16 cellular contexts compared by ENCODE assay signal in the genomic region with DNA sequence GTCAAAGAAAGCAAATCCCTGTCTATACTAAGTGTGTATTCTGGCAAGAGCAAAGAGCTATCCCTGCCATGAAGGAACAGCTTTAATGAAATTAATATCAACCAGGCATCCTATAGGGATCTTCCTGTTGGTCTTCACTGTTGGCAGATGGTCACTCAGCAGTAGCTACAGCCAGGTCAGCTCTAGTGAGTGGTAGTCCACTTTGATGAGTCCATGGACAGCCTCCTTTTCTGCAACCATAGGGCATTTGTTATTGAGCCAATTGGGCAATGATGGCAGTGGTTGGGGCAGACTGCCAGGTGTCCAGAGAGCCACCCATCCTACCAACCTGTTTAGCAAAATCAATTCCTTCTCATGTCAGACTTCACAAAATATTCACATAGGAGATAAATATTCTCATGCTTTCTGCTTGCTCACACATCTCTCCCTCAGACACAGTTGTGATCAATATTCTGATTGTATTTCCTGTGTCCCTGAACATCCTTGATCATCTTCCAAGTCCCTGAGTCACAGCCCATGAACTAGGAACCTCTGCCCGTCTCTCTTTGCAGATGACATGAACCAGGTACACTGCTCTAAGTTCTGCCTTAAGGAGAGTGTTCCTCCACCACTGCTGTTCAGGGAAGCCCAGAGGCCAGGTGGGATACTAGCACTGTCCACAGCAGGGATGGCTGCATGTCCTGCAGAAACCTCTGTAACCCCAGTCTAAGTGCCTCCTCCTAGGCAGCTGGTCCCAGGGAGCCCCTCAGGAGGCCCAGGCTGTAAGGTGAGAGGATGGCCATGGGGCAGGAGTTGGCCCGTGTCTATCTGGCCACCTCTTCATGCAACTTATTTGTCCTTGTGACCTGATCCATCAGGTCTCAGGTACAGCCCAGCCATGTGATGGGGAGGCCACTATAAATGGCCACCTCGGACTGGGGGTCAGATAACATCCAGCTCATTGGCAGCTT.
DNase-seq lines count a peak whose midpoint lies in the region; ATAC-seq and TF ChIP-seq lines count a peak whose summit lies in the region.
"Had no signal": no experiment of that assay in that cellular context is flagged by ENCODE, and none has a peak within 500 bp of the region (broad histone marks: within the 10 kb centered on the region; RNA-seq: fewer than 3 reads in every experiment).

No MANE protein-coding gene starts in this region.

- no peaks in the 10 kb centered on the region for H3K36me3 Mint-ChIP-seq in activated naive CD4-positive, alpha-beta T cell treated with anti-CD3 and anti-CD28 coated beads, Interleukin-2, amount 50 U/mL, for 24 hours
- H3K36me3 Mint-ChIP-seq in activated naive CD4-positive, alpha-beta T cell treated with anti-CD3 and anti-CD28 coated beads, Interleukin-2, amount 10 ng/mL, durations not matched to agents 7 days and 5 days: peaks cover 3% of the 10 kb centered on the region
- H3K36me3 Mint-ChIP-seq in T-cell (no peaks in the 10 kb centered on the region), immature natural killer cell (peaks cover 0 to 13% (median 0%) of the 10 kb centered on the region in 3 donors), type B pancreatic cell (no peaks in the 10 kb centered on the region)

- H3K9me3 Mint-ChIP-seq in activated naive CD4-positive, alpha-beta T cell treated with anti-CD3 and anti-CD28 coated beads, Interleukin-2, amount 50 U/mL, for 24 hours: no peaks in the 10 kb centered on the region
- H3K9me3 Mint-ChIP-seq in activated naive CD4-positive, alpha-beta T cell treated with anti-CD3 and anti-CD28 coated beads, Interleukin-2, amount 10 ng/mL, durations not matched to agents 7 days and 5 days: no peaks in the 10 kb centered on the region
- H3K9me3 Mint-ChIP-seq in T-cell (no peaks in the 10 kb centered on the region), immature natural killer cell (peaks cover 0 to 7% (median 0%) of the 10 kb centered on the region in 6 donors), type B pancreatic cell (no peaks in the 10 kb centered on the region)

- peak overlapping the region; percentile 4 for H3K27ac Mint-ChIP-seq in activated naive CD4-positive, alpha-beta T cell treated with anti-CD3 and anti-CD28 coated beads, Interleukin-2, amount 50 U/mL, for 24 hours
- no peak overlapping the region for H3K27ac Mint-ChIP-seq in activated naive CD4-positive, alpha-beta T cell treated with anti-CD3 and anti-CD28 coated beads, Interleukin-2, amount 10 ng/mL, durations not matched to agents 7 days and 5 days
- H3K27ac Mint-ChIP-seq in T-cell: peak overlapping the region; percentile 36 to 57
- H3K27ac Mint-ChIP-seq in immature natural killer cell: peak overlapping the region; percentile 1 to 66 (median 28)
- no peak overlapping the region for H3K27ac Mint-ChIP-seq in type B pancreatic cell

- H3K4me3 Mint-ChIP-seq in activated naive CD4-positive, alpha-beta T cell treated with anti-CD3 and anti-CD28 coated beads, Interleukin-2, amount 50 U/mL, for 24 hours: no peak overlapping the region
- no peak overlapping the region for H3K4me3 Mint-ChIP-seq in activated naive CD4-positive, alpha-beta T cell treated with anti-CD3 and anti-CD28 coated beads, Interleukin-2, amount 10 ng/mL, durations not matched to agents 7 days and 5 days
- H3K4me3 Mint-ChIP-seq in T-cell: no peak overlapping the region
- no peak overlapping the region for H3K4me3 Mint-ChIP-seq in immature natural killer cell
- H3K4me3 Mint-ChIP-seq in type B pancreatic cell: no peak overlapping the region

- TF ChIP-seq CTCF in type B pancreatic cell (conservative IDR thresholded peaks at IDR 0.05): no peak

- no peak for ATAC-seq in T-cell (replicated peaks in 1 of 4)

- POLR2A ChIA-PET in T-cell (lab: Charles Lee): no interaction called here

- no peaks in the 10 kb centered on the region for H3K27me3 Mint-ChIP-seq in activated naive CD4-positive, alpha-beta T cell treated with anti-CD3 and anti-CD28 coated beads, Interleukin-2, amount 50 U/mL, for 24 hours
- H3K27me3 Mint-ChIP-seq in activated naive CD4-positive, alpha-beta T cell treated with anti-CD3 and anti-CD28 coated beads, Interleukin-2, amount 10 ng/mL, durations not matched to agents 7 days and 5 days: peaks cover 10% of the 10 kb centered on the region
- no peaks in the 10 kb centered on the region for H3K27me3 Mint-ChIP-seq in T-cell
- H3K27me3 Mint-ChIP-seq in immature natural killer cell (ENCODE audit: low read depth in 3 of 3): no peaks in the 10 kb centered on the region
- H3K27me3 Mint-ChIP-seq in type B pancreatic cell: peaks cover 44% of the 10 kb centered on the region

- H3K4me1 Mint-ChIP-seq in activated naive CD4-positive, alpha-beta T cell treated with anti-CD3 and anti-CD28 coated beads, Interleukin-2, amount 50 U/mL, for 24 hours: peaks cover 77% of the 10 kb centered on the region
- H3K4me1 Mint-ChIP-seq in activated naive CD4-positive, alpha-beta T cell treated with anti-CD3 and anti-CD28 coated beads, Interleukin-2, amount 10 ng/mL, durations not matched to agents 7 days and 5 days: peaks cover 57% of the 10 kb centered on the region
- H3K4me1 Mint-ChIP-seq in T-cell (peaks cover 71 to 88% (median 78%) of the 10 kb centered on the region in 3 donors), immature natural killer cell (peaks cover 90 to 95% of the 10 kb centered on the region in 2 donors), type B pancreatic cell (ENCODE audit: unreplicated experiment) (no peaks in the 10 kb centered on the region)

- DNase-seq in activated naive CD4-positive, alpha-beta T cell treated with anti-CD3 and anti-CD28 coated beads, Interleukin-2, amount 10 ng/mL, durations not matched to agents 7 days and 5 days: no peak
- DNase-seq in T-cell (no peak), immature natural killer cell (no peak), type B pancreatic cell (ENCODE audit: extremely low spot score, unreplicated experiment) (peak; percentile 45), SW 1271 (lab: John Stamatoyannopoulos, UW) (no peak), AG08396 (ENCODE audit: low spot score) (no peak)
- DNase-seq in activated effector memory CD4-positive, alpha-beta T cell treated with anti-CD3 and anti-CD28 coated beads, Interleukin-2, amount 50 U/mL, for 16 hours: no peak
- DNase-seq: 8988T, H7, NCI-H1048, NCI-H146, NCI-H2081 treated with DMSO at 0.1 percent for 48 hours, NCI-H524, Peyer's patch, Right ventricle myocardium superior had no signal

- CTCF ChIA-PET in activated naive CD4-positive, alpha-beta T cell treated with anti-CD3 and anti-CD28 coated beads, Interleukin-2, amount 10 ng/mL, durations not matched to agents 7 days and 5 days (lab: Charles Lee): interaction anchor here (2.0 to 13.8 kb wide), 3 partner anchors 26 to 68 kb away, joined by 4 to 191 read pairs (median 151); no protein-coding TSS in a partner anchor
- CTCF ChIA-PET in T-cell (lab: Charles Lee): interaction anchor here in 1 of 2 donors (0.7 to 1.6 kb wide), 3 partner anchors 45 to 67 kb away, joined by 3 to 4 read pairs (median 4); no protein-coding TSS in a partner anchor

Comparison
In these comparisons a context has a peak if more than half of its experiments do, and no peak if none do; other contexts are left out.
1. H3K27ac Mint-ChIP-seq: peak in activated naive CD4-positive, alpha-beta T cell treated with anti-CD3 and anti-CD28 coated beads, Interleukin-2, amount 50 U/mL, for 24 hours (single experiment), T-cell (2 of 2) and immature natural killer cell (6 of 6); none in activated naive CD4-positive, alpha-beta T cell treated with anti-CD3 and anti-CD28 coated beads, Interleukin-2, amount 10 ng/mL, durations not matched to agents 7 days and 5 days (single experiment) and type B pancreatic cell (single experiment).